ENCODE assay signal across 4 cellular contexts in the genomic region with DNA sequence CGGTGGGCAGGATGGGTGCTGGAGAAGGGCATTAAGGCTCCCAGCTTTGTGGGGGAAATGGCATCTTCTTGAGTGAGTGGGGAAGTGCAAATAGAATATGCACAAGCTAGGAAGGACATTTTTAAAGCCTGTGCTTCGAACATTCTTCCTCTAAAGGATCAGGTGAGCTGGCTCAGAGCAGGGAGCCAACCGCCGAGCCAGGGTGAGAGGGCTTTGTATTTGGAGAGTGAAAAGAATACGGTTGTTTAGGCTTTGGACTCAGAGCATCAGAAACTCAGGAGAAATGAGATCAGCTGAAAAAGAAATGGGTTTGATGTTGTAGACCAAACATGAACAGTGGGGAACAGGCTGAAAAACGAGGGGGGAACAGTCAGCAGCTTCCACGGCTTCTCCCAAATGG. TPM values are rescaled to one million over a fixed set of nuclear protein-coding genes. Genes with fewer than 3 reads are reported as not detected.
"Had no signal": no experiment of that assay in that cellular context is flagged by ENCODE, and none has a peak within 500 bp of the region (broad histone marks: within the 10 kb centered on the region; RNA-seq: fewer than 3 reads in every experiment).

No MANE protein-coding gene starts in this region.

RNA-seq across cellular contexts. Expression of a gene that starts 19.8 kb away (rescaled TPM):
- total RNA-seq: LHCN-M2, M059J, MCF 10A, NCI-H460 had no signal
